ENCODE assay signal across 8 cellular contexts in genomic region chr12:94074970-94075695, GRCh38.
DNase-seq lines count a peak whose midpoint lies in the region; ATAC-seq and TF ChIP-seq lines count a peak whose summit lies in the region.

No MANE protein-coding gene starts in this region.

- DNase-seq in A172 (ENCODE audit: low spot score) (peak; percentile 65), GM04504 (ENCODE audit: low read depth) (peak; percentile 73), NCI-H69 (lab: John Stamatoyannopoulos, UW) (peak; percentile 55), coronary artery (ENCODE audit: low spot score) (peak; percentile 86), medulla oblongata (ENCODE audit: extremely low spot score) (peak; percentile 59)

- TF ChIP-seq CTCF in coronary artery (IDR thresholded peaks at IDR 0.05) = peak; percentile 39

- WGBS in urinary bladder = 36% methylated on average over 5 of the region's 5 CpGs

- no peaks in the 10 kb centered on the region for H3K4me1 ChIP-seq in urinary bladder (ENCODE audit: insufficient read depth)

- H3K27ac ChIP-seq in coronary artery (peak overlapping the region; percentile 89 to 91), urinary bladder (ENCODE audit: low read depth) (peak overlapping the region; percentile 53)

- ATAC-seq in GM19395 (IDR thresholded peaks at IDR 0.05; ENCODE audit: unreplicated experiment) (no peak), HG03521 (IDR thresholded peaks at IDR 0.05; ENCODE audit: unreplicated experiment) (no peak)

- no peaks in the 10 kb centered on the region for H3K36me3 ChIP-seq in urinary bladder (ENCODE audit: insufficient read depth)

- H3K4me3 ChIP-seq in coronary artery (peak overlapping the region; percentile 51), urinary bladder (ENCODE audit: low read depth, low read length) (no peak overlapping the region)
